Comparison of ENCODE assay signal across 1 cellular context in genomic region chr13:76846363-76846762, GRCh38.
TF ChIP-seq lines count a peak whose summit lies in the region.

No MANE protein-coding gene starts in this region.

TF ChIP-seq in endothelial cell of umbilical vein, 7 proteins besides CTCF, POLR2A, EP300 and RAD21:
- TF ChIP-seq GATA2 (IDR thresholded peaks at IDR 0.05; ENCODE audit: insufficient read depth, insufficient read length, low read depth, low read length) = no peak
- TF ChIP-seq EZH2 (IDR thresholded peaks at IDR 0.05; ENCODE audit: borderline replicate concordance, low read depth, low read length, severe bottlenecking) = no peak
- no peak for TF ChIP-seq JUN (IDR thresholded peaks at IDR 0.05; ENCODE audit: borderline replicate concordance, insufficient read depth, insufficient read length, low read depth)
